In genomic region chr2:168567840-168568239, GRCh38 we compare ENCODE assay signal across 15 cellular contexts.
"Had no signal": no experiment of that assay in that cellular context is flagged by ENCODE, and none has a peak within 500 bp of the region (broad histone marks: within the 10 kb centered on the region; RNA-seq: fewer than 3 reads in every experiment).

No MANE protein-coding gene starts in this region.

- H3K27me3 ChIP-seq: neutrophil had no signal

- H3K9me3 ChIP-seq: lower lobe of right lung, neutrophil had no signal

- DNase-seq: activated CD4-positive, alpha-beta memory T cell treated with anti-CD3 and anti-CD28 coated beads for 36 hours; activated CD4-positive, alpha-beta T cell treated with anti-CD3 and anti-CD28 coated beads for 1 hour; activated CD8-positive, alpha-beta memory T cell treated with anti-CD3 and anti-CD28 coated beads, Interleukin-2, amount 50 U/mL, for 4 hours; activated gamma-delta T cell treated with Interleukin-2 at 50 U/mL for 16 hours; activated naive CD8-positive, alpha-beta T cell treated with anti-CD3 and anti-CD28 coated beads for 36 hours; activated T-cell treated with anti-CD3 and anti-CD28 coated beads, Interleukin-2, amount 50 U/mL, for 72 hours; aorta; cortex of kidney; effector CD8-positive, alpha-beta T cell; hippocampal formation; lower lobe of right lung; midbrain; naive thymus-derived CD8-positive, alpha-beta T cell had no signal

- H3K4me1 ChIP-seq: lower lobe of right lung had no signal

- H3K4me3 ChIP-seq: lower lobe of right lung had no signal

- ATAC-seq: activated T-cell treated with anti-CD3 and anti-CD28 coated beads, Interleukin-2, amount 50 U/mL, for 72 hours; lower lobe of right lung; naive thymus-derived CD8-positive, alpha-beta T cell; stimulated activated memory B cell treated with anti-CD40 and anti-IgM and Interleukin-4, amounts not matched to agents 10 μg/mL and 1 μg/mL and 100 μg/mL, for 72 hours had no signal

- H3K36me3 ChIP-seq: lower lobe of right lung, neutrophil had no signal

- H3K27ac ChIP-seq: lower lobe of right lung, neutrophil had no signal
